34 cellular contexts compared by ENCODE assay signal in the genomic region with DNA sequence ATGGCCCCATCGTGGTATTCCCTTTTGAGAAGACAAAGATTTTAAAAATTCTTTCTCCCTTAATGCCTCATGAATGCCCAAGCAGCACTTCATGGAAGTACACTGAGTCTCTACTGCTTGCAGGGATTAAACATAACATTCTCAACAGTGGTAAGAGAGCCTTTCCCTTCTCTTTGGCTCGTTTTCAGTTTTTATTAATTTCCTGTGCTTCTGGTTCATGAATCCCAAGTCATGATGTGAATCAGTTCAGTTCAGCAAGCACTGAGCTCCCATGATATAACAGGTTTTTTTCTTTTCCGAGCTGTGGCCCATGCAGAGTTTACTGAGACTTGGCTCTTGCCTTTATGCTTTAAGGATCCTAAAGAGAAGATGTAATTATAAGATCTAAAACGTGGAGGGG.
"Had no signal": no experiment of that assay in that cellular context is flagged by ENCODE, and none has a peak within 500 bp of the region (broad histone marks: within the 10 kb centered on the region; RNA-seq: fewer than 3 reads in every experiment).

No MANE protein-coding gene starts in this region.

- H3K9me3 Mint-ChIP-seq: activated CD4-positive, alpha-beta memory T cell treated with anti-CD3 and anti-CD28 coated beads, Interleukin-2, amount 10 ng/mL, durations not matched to agents 7 days and 5 days; activated CD4-positive, alpha-beta T cell treated with anti-CD3 and anti-CD28 coated beads, Interleukin-2, amount 10 ng/mL, durations not matched to agents 24 days and 14 days; activated naive CD4-positive, alpha-beta T cell treated with anti-CD3 and anti-CD28 coated beads for 36 hours; activated naive CD4-positive, alpha-beta T cell treated with anti-CD3 and anti-CD28 coated beads, Interleukin-2, amount 50 U/mL, for 24 hours; activated naive CD8-positive, alpha-beta T cell treated with anti-CD3 and anti-CD28 coated beads for 36 hours; activated T-cell treated with anti-CD3 and anti-CD28 coated beads, Interleukin-2, amount 50 U/mL, for 24 hours; activated T-helper 1 cell treated with anti-CD3 and anti-CD28 coated beads, Interleukin-12 subunit alpha, Interleukin-12 subunit beta, Interleukin-2, Interleukin-4 antibody, amounts not matched to agents 30 ng/mL and 10 ng/mL and 1 ng/mL, durations not matched to agents 14 hours and 24 hours and 36 hours; activated T-helper 2 cell treated with anti-CD3 and anti-CD28 coated beads, Interferon-gamma antibody, Interleukin-2, Interleukin-4, amounts not matched to agents 10 μg/mL and 5 μg/mL and 100 μg/mL, durations not matched to agents 14 hours and 24 hours and 36 hours; dendritic cell treated with granulocyte-macrophage colony-stimulating factor and Interleukin-4, amounts not matched to agents 40 ng/mL and 50 ng/mL, for 4 days; endodermal cell; T-helper 2 cell treated with Interferon-gamma antibody and Interleukin-4, amounts not matched to agents 5 μg/mL and 100 μg/mL, for 36 hours had no signal

- H3K36me3 ChIP-seq: adrenal gland, WERI-Rb-1 had no signal

- H3K4me3 ChIP-seq: adrenal gland, body of pancreas, coronary artery, dorsolateral prefrontal cortex had no signal

- H3K27ac ChIP-seq: adrenal gland, body of pancreas, coronary artery, WERI-Rb-1 had no signal

- H3K4me1 ChIP-seq: adrenal gland had no signal

- H3K27me3 ChIP-seq: adrenal gland, body of pancreas, dorsolateral prefrontal cortex had no signal

- H3K4me3 Mint-ChIP-seq: activated CD4-positive, alpha-beta memory T cell treated with anti-CD3 and anti-CD28 coated beads, Interleukin-2, amount 10 ng/mL, durations not matched to agents 7 days and 5 days; activated CD4-positive, alpha-beta T cell treated with anti-CD3 and anti-CD28 coated beads for 36 hours; activated CD4-positive, alpha-beta T cell treated with anti-CD3 and anti-CD28 coated beads, Interleukin-2, amount 10 ng/mL, durations not matched to agents 24 days and 14 days; activated naive CD4-positive, alpha-beta T cell treated with anti-CD3 and anti-CD28 coated beads for 36 hours; activated naive CD4-positive, alpha-beta T cell treated with anti-CD3 and anti-CD28 coated beads, Interleukin-2, amount 50 U/mL, for 24 hours; activated naive CD8-positive, alpha-beta T cell treated with anti-CD3 and anti-CD28 coated beads for 36 hours; activated naive CD8-positive, alpha-beta T cell treated with anti-CD3 and anti-CD28 coated beads, Interleukin-2, amount 50 U/mL, for 24 hours; activated T-cell treated with anti-CD3 and anti-CD28 coated beads, Interleukin-2, amount 50 U/mL, for 24 hours; activated T-helper 1 cell treated with anti-CD3 and anti-CD28 coated beads, Interleukin-12 subunit alpha, Interleukin-12 subunit beta, Interleukin-2, Interleukin-4 antibody, amounts not matched to agents 30 ng/mL and 10 ng/mL and 1 ng/mL, durations not matched to agents 14 hours and 24 hours and 36 hours; dendritic cell treated with granulocyte-macrophage colony-stimulating factor and Interleukin-4, amounts not matched to agents 40 ng/mL and 50 ng/mL, for 4 days; endodermal cell; T-helper 17 cell; T-helper 2 cell treated with Interferon-gamma antibody and Interleukin-4, amounts not matched to agents 5 μg/mL and 100 μg/mL, for 36 hours had no signal

- DNase-seq: activated CD4-positive, alpha-beta memory T cell treated with anti-CD3 and anti-CD28 coated beads, Interleukin-2, amount 10 ng/mL, durations not matched to agents 7 days and 5 days; activated CD4-positive, alpha-beta T cell treated with anti-CD3 and anti-CD28 coated beads for 36 hours; activated CD4-positive, alpha-beta T cell treated with anti-CD3 and anti-CD28 coated beads, Interleukin-2, amount 10 ng/mL, durations not matched to agents 24 days and 14 days; activated CD4-positive, alpha-beta T cell treated with anti-CD3 and anti-CD28 coated beads, Interleukin-2, amount 50 U/mL, for 4 hours; activated CD4-positive, CD25-positive, alpha-beta regulatory T cell; activated CD4-positive, CD25-positive, alpha-beta regulatory T cell treated with anti-CD3 and anti-CD28 coated beads, Interleukin-2, amount 50 U/mL, for 72 hours; activated CD8-positive, alpha-beta memory T cell treated with anti-CD3 and anti-CD28 coated beads, Interleukin-2, amount 50 U/mL, for 48 hours; activated effector memory CD4-positive, alpha-beta T cell treated with anti-CD3 and anti-CD28 coated beads, Interleukin-2, amount 50 U/mL, for 16 hours; activated naive CD4-positive, alpha-beta T cell treated with anti-CD3 and anti-CD28 coated beads for 36 hours; activated naive CD8-positive, alpha-beta T cell treated with anti-CD3 and anti-CD28 coated beads for 36 hours; activated naive CD8-positive, alpha-beta T cell treated with anti-CD3 and anti-CD28 coated beads, Interleukin-2, amount 50 U/mL, for 24 hours; activated T-cell treated with anti-CD3 and anti-CD28 coated beads for 4 hours; activated T-cell treated with anti-CD3 and anti-CD28 coated beads, Interleukin-2, amount 50 U/mL, for 24 hours; adrenal gland; amygdala; aorta; body of pancreas; cerebellar nuclear complex; dorsolateral prefrontal cortex; effector memory CD4-positive, alpha-beta T cell; foreskin fibroblast; head of caudate nucleus; T-helper 1 cell; T-helper 17 cell; T1000; WERI-Rb-1 had no signal

- H3K27me3 Mint-ChIP-seq: activated CD4-positive, alpha-beta memory T cell treated with anti-CD3 and anti-CD28 coated beads, Interleukin-2, amount 10 ng/mL, durations not matched to agents 7 days and 5 days; activated CD4-positive, alpha-beta T cell treated with anti-CD3 and anti-CD28 coated beads for 36 hours; activated CD4-positive, alpha-beta T cell treated with anti-CD3 and anti-CD28 coated beads, Interleukin-2, amount 10 ng/mL, durations not matched to agents 24 days and 14 days; activated naive CD4-positive, alpha-beta T cell treated with anti-CD3 and anti-CD28 coated beads, Interleukin-2, amount 50 U/mL, for 24 hours; activated naive CD8-positive, alpha-beta T cell treated with anti-CD3 and anti-CD28 coated beads for 36 hours; activated naive CD8-positive, alpha-beta T cell treated with anti-CD3 and anti-CD28 coated beads, Interleukin-2, amount 50 U/mL, for 24 hours; activated T-cell treated with anti-CD3 and anti-CD28 coated beads, Interleukin-2, amount 50 U/mL, for 24 hours; dendritic cell treated with granulocyte-macrophage colony-stimulating factor and Interleukin-4, amounts not matched to agents 40 ng/mL and 50 ng/mL, for 4 days; T-helper 17 cell had no signal

- ATAC-seq: activated CD4-positive, alpha-beta T cell treated with anti-CD3 and anti-CD28 coated beads for 36 hours; activated naive CD8-positive, alpha-beta T cell treated with anti-CD3 and anti-CD28 coated beads, Interleukin-2, amount 50 U/mL, for 24 hours; body of pancreas; esophagus mucosa; T-helper 17 cell had no signal

- H3K27ac Mint-ChIP-seq: activated CD4-positive, alpha-beta memory T cell treated with anti-CD3 and anti-CD28 coated beads, Interleukin-2, amount 10 ng/mL, durations not matched to agents 7 days and 5 days; activated CD4-positive, alpha-beta T cell treated with anti-CD3 and anti-CD28 coated beads for 36 hours; activated CD4-positive, alpha-beta T cell treated with anti-CD3 and anti-CD28 coated beads, Interleukin-2, amount 10 ng/mL, durations not matched to agents 24 days and 14 days; activated naive CD4-positive, alpha-beta T cell treated with anti-CD3 and anti-CD28 coated beads for 36 hours; activated naive CD4-positive, alpha-beta T cell treated with anti-CD3 and anti-CD28 coated beads, Interleukin-2, amount 50 U/mL, for 24 hours; activated naive CD8-positive, alpha-beta T cell treated with anti-CD3 and anti-CD28 coated beads for 36 hours; activated naive CD8-positive, alpha-beta T cell treated with anti-CD3 and anti-CD28 coated beads, Interleukin-2, amount 50 U/mL, for 24 hours; activated T-cell treated with anti-CD3 and anti-CD28 coated beads, Interleukin-2, amount 50 U/mL, for 24 hours; activated T-helper 1 cell treated with anti-CD3 and anti-CD28 coated beads, Interleukin-12 subunit alpha, Interleukin-12 subunit beta, Interleukin-2, Interleukin-4 antibody, amounts not matched to agents 30 ng/mL and 10 ng/mL and 1 ng/mL, durations not matched to agents 14 hours and 24 hours and 36 hours; activated T-helper 2 cell treated with anti-CD3 and anti-CD28 coated beads, Interferon-gamma antibody, Interleukin-2, Interleukin-4, amounts not matched to agents 10 μg/mL and 5 μg/mL and 100 μg/mL, durations not matched to agents 14 hours and 24 hours and 36 hours; dendritic cell treated with granulocyte-macrophage colony-stimulating factor and Interleukin-4, amounts not matched to agents 40 ng/mL and 50 ng/mL, for 4 days; endodermal cell; T-helper 17 cell; T-helper 2 cell treated with Interferon-gamma antibody and Interleukin-4, amounts not matched to agents 5 μg/mL and 100 μg/mL, for 36 hours had no signal

- H3K4me1 Mint-ChIP-seq: activated CD4-positive, alpha-beta memory T cell treated with anti-CD3 and anti-CD28 coated beads, Interleukin-2, amount 10 ng/mL, durations not matched to agents 7 days and 5 days; activated CD4-positive, alpha-beta T cell treated with anti-CD3 and anti-CD28 coated beads for 36 hours; activated CD4-positive, alpha-beta T cell treated with anti-CD3 and anti-CD28 coated beads, Interleukin-2, amount 10 ng/mL, durations not matched to agents 24 days and 14 days; activated naive CD4-positive, alpha-beta T cell treated with anti-CD3 and anti-CD28 coated beads, Interleukin-2, amount 50 U/mL, for 24 hours; activated naive CD8-positive, alpha-beta T cell treated with anti-CD3 and anti-CD28 coated beads for 36 hours; activated naive CD8-positive, alpha-beta T cell treated with anti-CD3 and anti-CD28 coated beads, Interleukin-2, amount 50 U/mL, for 24 hours; endodermal cell; T-helper 17 cell had no signal

- H3K9me3 ChIP-seq: adrenal gland, body of pancreas had no signal
